ENCODE assay signal across 14 cellular contexts in the genomic region with DNA sequence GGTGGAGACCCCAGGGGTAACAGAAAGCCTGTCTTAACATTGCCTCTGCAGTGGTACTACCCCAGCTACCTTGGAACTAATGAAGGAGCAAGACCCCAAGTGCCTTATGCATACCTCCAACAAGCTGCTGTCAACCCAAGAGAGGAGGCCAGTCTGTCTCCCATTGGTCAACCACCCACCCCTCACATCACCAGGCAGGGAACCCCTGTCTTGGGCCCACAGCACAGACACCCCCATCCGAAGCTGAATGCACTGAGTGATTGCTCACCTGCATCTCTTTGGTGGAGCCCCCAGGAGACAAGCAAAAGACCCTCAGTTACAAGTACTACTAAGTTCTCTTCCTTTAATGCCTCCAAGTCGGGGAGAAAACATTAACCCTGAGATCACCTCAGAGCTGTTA. TPM values are rescaled to one million over a fixed set of nuclear protein-coding genes. Genes with fewer than 3 reads are reported as not detected.
"Had no signal": no experiment of that assay in that cellular context is flagged by ENCODE, and none has a peak within 500 bp of the region (broad histone marks: within the 10 kb centered on the region; RNA-seq: fewer than 3 reads in every experiment).

No MANE protein-coding gene starts in this region.

RNA-seq across cellular contexts. Expression of a gene that starts 5.0 kb away (rescaled TPM):
- total RNA-seq: activated B cell treated with CpG ODN at 0.5 μM for 24 hours; activated CD4-positive, alpha-beta memory T cell treated with anti-CD3 and anti-CD28 coated beads for 36 hours; activated CD4-positive, alpha-beta T cell treated with anti-CD3 and anti-CD28 coated beads, Interleukin-2, amount 10 ng/mL, durations not matched to agents 24 days and 14 days; activated CD8-positive, alpha-beta memory T cell treated with anti-CD3 and anti-CD28 coated beads for 36 hours; activated CD8-positive, alpha-beta T cell treated with anti-CD3 and anti-CD28 coated beads for 36 hours; activated naive CD4-positive, alpha-beta T cell treated with anti-CD3 and anti-CD28 coated beads for 36 hours; activated naive CD4-positive, alpha-beta T cell treated with anti-CD3 and anti-CD28 coated beads, Interleukin-2, amount 50 U/mL, for 72 hours; activated naive CD8-positive, alpha-beta T cell treated with anti-CD3 and anti-CD28 coated beads for 36 hours; activated T-cell treated with anti-CD3 and anti-CD28 coated beads, Interleukin-2, amount 50 U/mL, for 4 hours; activated T-cell treated with anti-CD3 and anti-CD28 coated beads, Interleukin-2, amount 50 U/mL, for 72 hours; activated T-helper 1 cell treated with anti-CD3 and anti-CD28 coated beads, Interleukin-12 subunit alpha, Interleukin-12 subunit beta, Interleukin-2, Interleukin-4 antibody, amounts not matched to agents 30 ng/mL and 10 ng/mL and 1 ng/mL, durations not matched to agents 14 hours and 24 hours and 36 hours; activated T-helper 17 cell treated with anti-CD3 and anti-CD28 coated beads, Interleukin-2, amount 50 U/mL, for 72 hours; ascending aorta; cardiac septum had no signal

RNA-seq across cellular contexts. Expression of a gene that starts 5.2 kb away (rescaled TPM):
- total RNA-seq: activated B cell treated with CpG ODN at 0.5 μM for 24 hours; activated CD4-positive, alpha-beta memory T cell treated with anti-CD3 and anti-CD28 coated beads for 36 hours; activated CD4-positive, alpha-beta T cell treated with anti-CD3 and anti-CD28 coated beads, Interleukin-2, amount 10 ng/mL, durations not matched to agents 24 days and 14 days; activated CD8-positive, alpha-beta memory T cell treated with anti-CD3 and anti-CD28 coated beads for 36 hours; activated CD8-positive, alpha-beta T cell treated with anti-CD3 and anti-CD28 coated beads for 36 hours; activated naive CD4-positive, alpha-beta T cell treated with anti-CD3 and anti-CD28 coated beads for 36 hours; activated naive CD4-positive, alpha-beta T cell treated with anti-CD3 and anti-CD28 coated beads, Interleukin-2, amount 50 U/mL, for 72 hours; activated naive CD8-positive, alpha-beta T cell treated with anti-CD3 and anti-CD28 coated beads for 36 hours; activated T-cell treated with anti-CD3 and anti-CD28 coated beads, Interleukin-2, amount 50 U/mL, for 4 hours; activated T-cell treated with anti-CD3 and anti-CD28 coated beads, Interleukin-2, amount 50 U/mL, for 72 hours; activated T-helper 1 cell treated with anti-CD3 and anti-CD28 coated beads, Interleukin-12 subunit alpha, Interleukin-12 subunit beta, Interleukin-2, Interleukin-4 antibody, amounts not matched to agents 30 ng/mL and 10 ng/mL and 1 ng/mL, durations not matched to agents 14 hours and 24 hours and 36 hours; activated T-helper 17 cell treated with anti-CD3 and anti-CD28 coated beads, Interleukin-2, amount 50 U/mL, for 72 hours; ascending aorta; cardiac septum had no signal

RNA-seq across cellular contexts. Expression of a gene that starts 10.2 kb away (rescaled TPM):
- total RNA-seq: activated B cell treated with CpG ODN at 0.5 μM for 24 hours; activated CD4-positive, alpha-beta memory T cell treated with anti-CD3 and anti-CD28 coated beads for 36 hours; activated CD4-positive, alpha-beta T cell treated with anti-CD3 and anti-CD28 coated beads, Interleukin-2, amount 10 ng/mL, durations not matched to agents 24 days and 14 days; activated CD8-positive, alpha-beta memory T cell treated with anti-CD3 and anti-CD28 coated beads for 36 hours; activated CD8-positive, alpha-beta T cell treated with anti-CD3 and anti-CD28 coated beads for 36 hours; activated naive CD4-positive, alpha-beta T cell treated with anti-CD3 and anti-CD28 coated beads for 36 hours; activated naive CD4-positive, alpha-beta T cell treated with anti-CD3 and anti-CD28 coated beads, Interleukin-2, amount 50 U/mL, for 72 hours; activated naive CD8-positive, alpha-beta T cell treated with anti-CD3 and anti-CD28 coated beads for 36 hours; activated T-cell treated with anti-CD3 and anti-CD28 coated beads, Interleukin-2, amount 50 U/mL, for 4 hours; activated T-cell treated with anti-CD3 and anti-CD28 coated beads, Interleukin-2, amount 50 U/mL, for 72 hours; activated T-helper 1 cell treated with anti-CD3 and anti-CD28 coated beads, Interleukin-12 subunit alpha, Interleukin-12 subunit beta, Interleukin-2, Interleukin-4 antibody, amounts not matched to agents 30 ng/mL and 10 ng/mL and 1 ng/mL, durations not matched to agents 14 hours and 24 hours and 36 hours; activated T-helper 17 cell treated with anti-CD3 and anti-CD28 coated beads, Interleukin-2, amount 50 U/mL, for 72 hours; ascending aorta; cardiac septum had no signal

RNA-seq across cellular contexts. Expression of a gene that starts 15.9 kb away (rescaled TPM):
- total RNA-seq: activated B cell treated with CpG ODN at 0.5 μM for 24 hours; activated CD4-positive, alpha-beta memory T cell treated with anti-CD3 and anti-CD28 coated beads for 36 hours; activated CD4-positive, alpha-beta T cell treated with anti-CD3 and anti-CD28 coated beads, Interleukin-2, amount 10 ng/mL, durations not matched to agents 24 days and 14 days; activated CD8-positive, alpha-beta memory T cell treated with anti-CD3 and anti-CD28 coated beads for 36 hours; activated CD8-positive, alpha-beta T cell treated with anti-CD3 and anti-CD28 coated beads for 36 hours; activated naive CD4-positive, alpha-beta T cell treated with anti-CD3 and anti-CD28 coated beads for 36 hours; activated naive CD4-positive, alpha-beta T cell treated with anti-CD3 and anti-CD28 coated beads, Interleukin-2, amount 50 U/mL, for 72 hours; activated naive CD8-positive, alpha-beta T cell treated with anti-CD3 and anti-CD28 coated beads for 36 hours; activated T-cell treated with anti-CD3 and anti-CD28 coated beads, Interleukin-2, amount 50 U/mL, for 4 hours; activated T-cell treated with anti-CD3 and anti-CD28 coated beads, Interleukin-2, amount 50 U/mL, for 72 hours; activated T-helper 1 cell treated with anti-CD3 and anti-CD28 coated beads, Interleukin-12 subunit alpha, Interleukin-12 subunit beta, Interleukin-2, Interleukin-4 antibody, amounts not matched to agents 30 ng/mL and 10 ng/mL and 1 ng/mL, durations not matched to agents 14 hours and 24 hours and 36 hours; activated T-helper 17 cell treated with anti-CD3 and anti-CD28 coated beads, Interleukin-2, amount 50 U/mL, for 72 hours; ascending aorta; cardiac septum had no signal

RNA-seq across cellular contexts. Expression of a gene that starts 24.8 kb away (rescaled TPM):
- total RNA-seq: activated B cell treated with CpG ODN at 0.5 μM for 24 hours; activated CD4-positive, alpha-beta memory T cell treated with anti-CD3 and anti-CD28 coated beads for 36 hours; activated CD4-positive, alpha-beta T cell treated with anti-CD3 and anti-CD28 coated beads, Interleukin-2, amount 10 ng/mL, durations not matched to agents 24 days and 14 days; activated CD8-positive, alpha-beta memory T cell treated with anti-CD3 and anti-CD28 coated beads for 36 hours; activated CD8-positive, alpha-beta T cell treated with anti-CD3 and anti-CD28 coated beads for 36 hours; activated naive CD4-positive, alpha-beta T cell treated with anti-CD3 and anti-CD28 coated beads for 36 hours; activated naive CD4-positive, alpha-beta T cell treated with anti-CD3 and anti-CD28 coated beads, Interleukin-2, amount 50 U/mL, for 72 hours; activated naive CD8-positive, alpha-beta T cell treated with anti-CD3 and anti-CD28 coated beads for 36 hours; activated T-cell treated with anti-CD3 and anti-CD28 coated beads, Interleukin-2, amount 50 U/mL, for 4 hours; activated T-cell treated with anti-CD3 and anti-CD28 coated beads, Interleukin-2, amount 50 U/mL, for 72 hours; activated T-helper 1 cell treated with anti-CD3 and anti-CD28 coated beads, Interleukin-12 subunit alpha, Interleukin-12 subunit beta, Interleukin-2, Interleukin-4 antibody, amounts not matched to agents 30 ng/mL and 10 ng/mL and 1 ng/mL, durations not matched to agents 14 hours and 24 hours and 36 hours; activated T-helper 17 cell treated with anti-CD3 and anti-CD28 coated beads, Interleukin-2, amount 50 U/mL, for 72 hours; ascending aorta; cardiac septum had no signal
